Comparison of ENCODE assay signal across 2 cellular contexts in the genomic region with DNA sequence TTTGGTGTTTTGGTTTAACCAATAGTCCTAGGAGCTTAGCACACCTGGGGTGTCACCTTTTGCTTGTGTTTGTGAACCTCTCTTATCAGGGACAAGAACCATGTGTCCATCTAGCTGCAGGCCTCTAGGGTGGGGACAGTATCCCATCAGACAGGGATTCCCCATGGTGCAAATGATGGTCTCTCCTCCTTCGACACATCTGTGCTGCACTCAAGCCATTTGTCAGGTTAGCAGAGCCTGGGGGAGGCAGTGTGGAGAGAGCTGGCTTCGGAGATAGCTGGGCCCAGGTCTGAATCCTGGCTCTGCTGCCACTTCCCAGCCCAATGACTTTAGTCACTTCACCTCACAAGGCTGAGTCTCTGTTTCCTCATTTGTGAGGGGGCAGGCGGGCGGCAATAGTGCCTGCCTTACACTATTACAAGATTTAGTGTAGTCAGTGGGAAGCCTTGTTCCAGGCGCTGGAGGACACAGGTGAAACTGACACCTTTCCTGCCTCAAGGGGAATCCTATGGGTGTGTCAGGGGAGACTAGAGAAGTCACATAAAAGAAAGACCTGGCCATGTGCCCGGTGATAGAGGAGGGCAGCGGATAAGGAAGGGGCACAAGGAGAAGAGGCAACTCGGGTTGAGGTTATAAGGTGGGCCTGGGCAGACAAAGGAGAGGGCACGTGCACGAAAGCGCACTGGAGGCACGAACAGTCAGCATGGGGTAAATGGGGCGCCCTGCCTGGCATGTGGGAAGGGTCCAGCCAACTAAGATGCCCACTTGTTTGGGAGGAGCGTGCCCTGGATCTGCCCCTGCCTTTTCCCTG.
TF ChIP-seq lines count a peak whose summit lies in the region.

No MANE protein-coding gene starts in this region.

TF ChIP-seq in SK-N-SH, 30 proteins besides CTCF, POLR2A, EP300 and RAD21:
- TF ChIP-seq, protein P1, sequence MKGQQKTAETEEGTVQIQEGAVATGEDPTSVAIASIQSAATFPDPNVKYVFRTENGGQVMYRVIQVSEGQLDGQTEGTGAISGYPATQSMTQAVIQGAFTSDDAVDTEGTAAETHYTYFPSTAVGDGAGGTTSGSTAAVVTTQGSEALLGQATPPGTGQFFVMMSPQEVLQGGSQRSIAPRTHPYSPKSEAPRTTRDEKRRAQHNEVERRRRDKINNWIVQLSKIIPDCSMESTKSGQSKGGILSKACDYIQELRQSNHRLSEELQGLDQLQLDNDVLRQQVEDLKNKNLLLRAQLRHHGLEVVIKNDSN (IDR thresholded peaks at IDR 0.05; ENCODE audit: borderline replicate concordance, low read depth), result no peak
- TF ChIP-seq JUND (IDR thresholded peaks at IDR 0.05), result no peak
- TF ChIP-seq, protein P2, sequence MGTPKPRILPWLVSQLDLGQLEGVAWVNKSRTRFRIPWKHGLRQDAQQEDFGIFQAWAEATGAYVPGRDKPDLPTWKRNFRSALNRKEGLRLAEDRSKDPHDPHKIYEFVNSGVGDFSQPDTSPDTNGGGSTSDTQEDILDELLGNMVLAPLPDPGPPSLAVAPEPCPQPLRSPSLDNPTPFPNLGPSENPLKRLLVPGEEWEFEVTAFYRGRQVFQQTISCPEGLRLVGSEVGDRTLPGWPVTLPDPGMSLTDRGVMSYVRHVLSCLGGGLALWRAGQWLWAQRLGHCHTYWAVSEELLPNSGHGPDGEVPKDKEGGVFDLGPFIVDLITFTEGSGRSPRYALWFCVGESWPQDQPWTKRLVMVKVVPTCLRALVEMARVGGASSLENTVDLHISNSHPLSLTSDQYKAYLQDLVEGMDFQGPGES (IDR thresholded peaks at IDR 0.05; ENCODE audit: low read depth, low read length), result no peak
- TF ChIP-seq TEAD4 (IDR thresholded peaks at IDR 0.05; ENCODE audit: borderline replicate concordance, insufficient read depth), result no peak
- no peak for TF ChIP-seq YY1 (IDR thresholded peaks at IDR 0.05; ENCODE audit: low read depth)
TF ChIP-seq in SK-N-SH: peak in this region for 0.

TF ChIP-seq in SK-N-SH treated with all-trans-retinoic acid at 6 μM for 48 hours, 23 proteins besides CTCF, POLR2A, EP300 and RAD21:
- TF ChIP-seq, protein P3, sequence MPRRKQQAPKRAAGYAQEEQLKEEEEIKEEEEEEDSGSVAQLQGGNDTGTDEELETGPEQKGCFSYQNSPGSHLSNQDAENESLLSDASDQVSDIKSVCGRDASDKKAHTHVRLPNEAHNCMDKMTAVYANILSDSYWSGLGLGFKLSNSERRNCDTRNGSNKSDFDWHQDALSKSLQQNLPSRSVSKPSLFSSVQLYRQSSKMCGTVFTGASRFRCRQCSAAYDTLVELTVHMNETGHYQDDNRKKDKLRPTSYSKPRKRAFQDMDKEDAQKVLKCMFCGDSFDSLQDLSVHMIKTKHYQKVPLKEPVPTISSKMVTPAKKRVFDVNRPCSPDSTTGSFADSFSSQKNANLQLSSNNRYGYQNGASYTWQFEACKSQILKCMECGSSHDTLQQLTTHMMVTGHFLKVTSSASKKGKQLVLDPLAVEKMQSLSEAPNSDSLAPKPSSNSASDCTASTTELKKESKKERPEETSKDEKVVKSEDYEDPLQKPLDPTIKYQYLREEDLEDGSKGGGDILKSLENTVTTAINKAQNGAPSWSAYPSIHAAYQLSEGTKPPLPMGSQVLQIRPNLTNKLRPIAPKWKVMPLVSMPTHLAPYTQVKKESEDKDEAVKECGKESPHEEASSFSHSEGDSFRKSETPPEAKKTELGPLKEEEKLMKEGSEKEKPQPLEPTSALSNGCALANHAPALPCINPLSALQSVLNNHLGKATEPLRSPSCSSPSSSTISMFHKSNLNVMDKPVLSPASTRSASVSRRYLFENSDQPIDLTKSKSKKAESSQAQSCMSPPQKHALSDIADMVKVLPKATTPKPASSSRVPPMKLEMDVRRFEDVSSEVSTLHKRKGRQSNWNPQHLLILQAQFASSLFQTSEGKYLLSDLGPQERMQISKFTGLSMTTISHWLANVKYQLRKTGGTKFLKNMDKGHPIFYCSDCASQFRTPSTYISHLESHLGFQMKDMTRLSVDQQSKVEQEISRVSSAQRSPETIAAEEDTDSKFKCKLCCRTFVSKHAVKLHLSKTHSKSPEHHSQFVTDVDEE (CRISPR knock-in tag; IDR thresholded peaks at IDR 0.05), result no peak
- no peak for TF ChIP-seq GLIS3 (CRISPR knock-in tag; IDR thresholded peaks at IDR 0.05)
- TF ChIP-seq ESRRG (CRISPR knock-in tag; IDR thresholded peaks at IDR 0.05), result no peak
TF ChIP-seq in SK-N-SH treated with all-trans-retinoic acid at 6 μM for 48 hours: peak in this region for 0.
